In genomic region chr12:15772405-15773018, GRCh38 we compare ENCODE assay signal across 8 cellular contexts. TPM values are rescaled to one million over a fixed set of nuclear protein-coding genes. Genes with fewer than 3 reads are reported as not detected.
A peak's percentile ranks its signal among the peaks of the same experiment; 100 is the strongest.
DNase-seq lines count a peak whose midpoint lies in the region; ATAC-seq, FAIRE-seq and TF ChIP-seq lines count a peak whose summit lies in the region.

No MANE protein-coding gene starts in this region.

- DNase-seq in NCI-H748 (lab: John Stamatoyannopoulos, UW; ENCODE audit: unreplicated experiment), result peak; percentile 1
- DNase-seq in NCI-H748 treated with DMSO at 0.1 percent for 48 hours (lab: John Stamatoyannopoulos, UW), result no peak
- peak; percentile 38 for DNase-seq in NCI-H82 treated with DMSO at 0.1 percent for 48 hours (lab: John Stamatoyannopoulos, UW; ENCODE audit: unreplicated experiment)
- DNase-seq in erythroblast (lab: John Stamatoyannopoulos, UW), result peak; percentile 40 to 55
- peak; percentile 30 for DNase-seq in small intestine
- no peak for DNase-seq in GDM1 (lab: John Stamatoyannopoulos, UW)
- no peak for DNase-seq in activated CD4-positive, alpha-beta T cell treated with anti-CD3 and anti-CD28 coated beads, Interleukin-2, amount 10 ng/mL, durations not matched to agents 24 days and 14 days

- H3K4me1 Mint-ChIP-seq in activated CD4-positive, alpha-beta T cell treated with anti-CD3 and anti-CD28 coated beads, Interleukin-2, amount 10 ng/mL, durations not matched to agents 24 days and 14 days, result peaks cover 2% of the 10 kb centered on the region

- H3K36me3 ChIP-seq in small intestine (ENCODE audit: control insufficient read depth in 2 of 2, insufficient read depth in 2 of 2, low read length in 2 of 2), result no peaks in the 10 kb centered on the region

- no peak for TF ChIP-seq POLR2A in erythroblast (IDR thresholded peaks at IDR 0.05; ENCODE audit: low read length)

- no peaks in the 10 kb centered on the region for H3K4me1 ChIP-seq in small intestine (ENCODE audit: control insufficient read depth in 2 of 2, insufficient read depth in 1 of 2, low read depth in 1 of 2, low read length in 1 of 2)

- no peak overlapping the region for H3K4me3 ChIP-seq in small intestine (ENCODE audit: low read depth in 1 of 2, low read length in 2 of 2)

- no peak overlapping the region for H3K27ac ChIP-seq in small intestine (ENCODE audit: low read depth in 1 of 2, low read length in 1 of 2)

- WGBS in small intestine, 3 donors, result 82 to 93% (median 89%) methylated on average over 2 of the region's 2 CpGs

- FAIRE-seq in small intestine (lab: Jason Lieb, UNC), result no peak

- intact Hi-C loops in activated CD4-positive, alpha-beta T cell treated with anti-CD3 and anti-CD28 coated beads, Interleukin-2, amount 10 ng/mL, durations not matched to agents 24 days and 14 days (cut with micrococcal nuclease), result loop anchor here (5.0 kb wide), 1 partner anchor 85 kb away; no protein-coding TSS in a partner anchor

- H3K9me3 Mint-ChIP-seq in activated CD4-positive, alpha-beta T cell treated with anti-CD3 and anti-CD28 coated beads, Interleukin-2, amount 10 ng/mL, durations not matched to agents 24 days and 14 days, result no peaks in the 10 kb centered on the region

- no peak overlapping the region for H3K4me3 Mint-ChIP-seq in activated CD4-positive, alpha-beta T cell treated with anti-CD3 and anti-CD28 coated beads, Interleukin-2, amount 10 ng/mL, durations not matched to agents 24 days and 14 days

- H3K36me3 Mint-ChIP-seq in activated CD4-positive, alpha-beta T cell treated with anti-CD3 and anti-CD28 coated beads, Interleukin-2, amount 10 ng/mL, durations not matched to agents 24 days and 14 days (ENCODE audit: low read depth), result no peaks in the 10 kb centered on the region

- no peak for ATAC-seq in GM18868 (IDR thresholded peaks at IDR 0.05; ENCODE audit: unreplicated experiment)

- H3K27me3 Mint-ChIP-seq in activated CD4-positive, alpha-beta T cell treated with anti-CD3 and anti-CD28 coated beads, Interleukin-2, amount 10 ng/mL, durations not matched to agents 24 days and 14 days, result peaks cover 15% of the 10 kb centered on the region

- no peaks in the 10 kb centered on the region for H3K27me3 ChIP-seq in small intestine (ENCODE audit: control insufficient read depth in 2 of 2, insufficient read depth in 2 of 2, low read length in 2 of 2)

- H3K9me3 ChIP-seq in small intestine (ENCODE audit: control insufficient read depth, low read depth), result no peaks in the 10 kb centered on the region

- no peak overlapping the region for H3K27ac Mint-ChIP-seq in activated CD4-positive, alpha-beta T cell treated with anti-CD3 and anti-CD28 coated beads, Interleukin-2, amount 10 ng/mL, durations not matched to agents 24 days and 14 days

RNA-seq across cellular contexts. Expression of gene EPS8, which starts 16.7 kb away (rescaled TPM):
- 10 to 100 TPM; 38.0 to 56.1 (median 55.4) TPM for polyA plus RNA-seq in small intestine
- 2.2 and 2.4 TPM in 2 replicates for total RNA-seq in activated CD4-positive, alpha-beta T cell treated with anti-CD3 and anti-CD28 coated beads, Interleukin-2, amount 10 ng/mL, durations not matched to agents 24 days and 14 days

Comparison
In these comparisons a context has a peak if more than half of its experiments do, and no peak if none do; other contexts are left out.
1. DNase-seq: peak in NCI-H748 (single experiment), NCI-H82 treated with DMSO at 0.1 percent for 48 hours (single experiment), erythroblast (2 of 2) and small intestine (single experiment); none in NCI-H748 treated with DMSO at 0.1 percent for 48 hours (single experiment), GDM1 (single experiment) and activated CD4-positive, alpha-beta T cell treated with anti-CD3 and anti-CD28 coated beads, Interleukin-2, amount 10 ng/mL, durations not matched to agents 24 days and 14 days (single experiment).